In genomic region chr11:114058871-114059277, GRCh38 we compare ENCODE assay signal across 9 cellular contexts. TPM values are rescaled to one million over a fixed set of nuclear protein-coding genes. Genes with fewer than 3 reads are reported as not detected.
DNase-seq lines count a peak whose midpoint lies in the region; ATAC-seq, FAIRE-seq and TF ChIP-seq lines count a peak whose summit lies in the region.
"Had no signal": no experiment of that assay in that cellular context is flagged by ENCODE, and none has a peak within 500 bp of the region (broad histone marks: within the 10 kb centered on the region; RNA-seq: fewer than 3 reads in every experiment).

No MANE protein-coding gene starts in this region.

- TF ChIP-seq RAD21 in liver (IDR thresholded peaks at IDR 0.05) (no peak), HepG2 (CRISPR knock-in tag; IDR thresholded peaks at IDR 0.05) (no peak)

- no peak for TF ChIP-seq POLR2A in HepG2 (IDR thresholded peaks at IDR 0.05; ENCODE audit: insufficient read depth in 1 of 2, low read depth in 2 of 2, low read length in 2 of 2)
- no peak for TF ChIP-seq POLR2A in GM18505 (IDR thresholded peaks at IDR 0.05; ENCODE audit: borderline replicate concordance, extremely low read depth, insufficient read depth, insufficient read length)

- WGBS in liver = 1% methylated on average over 25 of the region's 25 CpGs
- 42% methylated on average over 25 of the region's 25 CpGs for WGBS in HepG2 (ENCODE audit: low lambda C conversion rate)
- 0 to 2% methylated on average over 25 of the region's 25 CpGs for WGBS in aorta, 2 donors

- 0 out of 2 replicates have a peak, but pooled peaks cover 4% of the 10 kb centered on the region for H4K20me1 ChIP-seq in HepG2 (ENCODE audit: insufficient read depth, low read length)

- H3K9me3 ChIP-seq in liver (ENCODE audit: control insufficient read depth in 4 of 4, low read length in 3 of 4) = no peaks in the 10 kb centered on the region
- H3K9me3 ChIP-seq in HepG2 (ENCODE audit: low read length) = no peaks in the 10 kb centered on the region
- no peaks in the 10 kb centered on the region for H3K9me3 ChIP-seq in effector memory CD4-positive, alpha-beta T cell (ENCODE audit: control insufficient read depth, low read length)
- H3K9me3 ChIP-seq in naive thymus-derived CD4-positive, alpha-beta T cell (ENCODE audit: control insufficient read depth in 2 of 3, low read length in 3 of 3) = no peaks in the 10 kb centered on the region
- no peaks in the 10 kb centered on the region for H3K9me3 ChIP-seq in aorta (ENCODE audit: control insufficient read depth, low read length)

- no peak for FAIRE-seq in HepG2 (lab: Jason Lieb, UNC)
- FAIRE-seq: islet of Langerhans had no signal

- no peak overlapping the region for H3K4me2 ChIP-seq in HepG2 (ENCODE audit: low read depth, low read length)

- H3K27me3 Mint-ChIP-seq in naive thymus-derived CD4-positive, alpha-beta T cell = peaks cover 18 to 81% (median 24%) of the 10 kb centered on the region in 5 donors

- H3K27me3 ChIP-seq in liver (ENCODE audit: control insufficient read depth in 4 of 4, insufficient read depth in 4 of 4, low read length in 3 of 4) (no peaks in the 10 kb centered on the region), HepG2 (ENCODE audit: control insufficient read depth in 1 of 2, insufficient read depth in 2 of 2, low read length in 2 of 2) (peaks cover 9 to 66% of the 10 kb centered on the region in 2 experiments), aorta (ENCODE audit: control insufficient read depth in 1 of 2, insufficient read depth in 2 of 2, low read length in 1 of 2) (no peaks in the 10 kb centered on the region)
- H3K27me3 ChIP-seq in effector memory CD4-positive, alpha-beta T cell (replicated peaks; ENCODE audit: control insufficient read depth, insufficient read depth, low read length, poor library complexity, severe bottlenecking) = no peaks in the 10 kb centered on the region
- no peaks in the 10 kb centered on the region for H3K27me3 ChIP-seq in naive thymus-derived CD4-positive, alpha-beta T cell (ENCODE audit: control insufficient read depth in 2 of 2, insufficient read depth in 2 of 2, low read length in 2 of 2)

- H3K4me3 Mint-ChIP-seq in naive thymus-derived CD4-positive, alpha-beta T cell = peak overlapping the region; percentile 83 to 95 (median 89)

- no peak for DNase-seq in HepG2 (ENCODE audit: low spot score)
- DNase-seq in effector memory CD4-positive, alpha-beta T cell = no peak
- DNase-seq in naive thymus-derived CD4-positive, alpha-beta T cell = peak in 1 of 9 donors; percentile 11
- peak in 1 of 2 donors; percentile 69 for DNase-seq in aorta
- DNase-seq in epidermal melanocyte (ENCODE audit: insufficient read length, low spot score) = no peak
- no peak for DNase-seq in dedifferentiated amniotic fluid mesenchymal stem cell (ENCODE audit: extremely low spot score)

- H3K4me1 Mint-ChIP-seq in naive thymus-derived CD4-positive, alpha-beta T cell = peaks cover 0 to 10% (median 7%) of the 10 kb centered on the region in 7 donors

- no peaks in the 10 kb centered on the region for H3K79me2 ChIP-seq in HepG2 (ENCODE audit: insufficient read depth, low read length)

- no TSS peak for BruUV-seq in HepG2 (replicated peaks; lab: Mats Ljungman, UMichigan)

- CTCF ChIA-PET in HepG2 (lab: Yijun Ruan, JAX; ENCODE audit: low intra/inter-chr PET ratio, low total read pairs) = no interaction called here
- CTCF ChIA-PET in naive thymus-derived CD4-positive, alpha-beta T cell (lab: Charles Lee) = interaction anchor here (2.1 kb wide), 1 partner anchor 122 kb away, joined by 7 read pairs; no protein-coding TSS in a partner anchor

- H3K9ac ChIP-seq in liver (ENCODE audit: low read depth in 1 of 2, low read length in 2 of 2) (peak overlapping the region; percentile 4 to 84), HepG2 (ENCODE audit: insufficient read depth, low read depth, low read length) (no peak overlapping the region)

- peak overlapping the region; percentile 45 to 73 (median 64) for H3K4me3 ChIP-seq in liver (ENCODE audit: low read depth in 1 of 3, low read length in 3 of 3)
- H3K4me3 ChIP-seq in HepG2 (replicated peaks in 1 of 3; ENCODE audit: insufficient read depth in 1 of 3, low read depth in 2 of 3, low read length in 3 of 3) = no peak overlapping the region
- peak overlapping the region; percentile 60 for H3K4me3 ChIP-seq in effector memory CD4-positive, alpha-beta T cell (ENCODE audit: insufficient read depth, low read depth, low read length, poor library complexity, severe bottlenecking)
- H3K4me3 ChIP-seq in naive thymus-derived CD4-positive, alpha-beta T cell (ENCODE audit: low read length) = peak overlapping the region; percentile 62
- peak overlapping the region; percentile 28 to 65 for H3K4me3 ChIP-seq in aorta (ENCODE audit: low read length in 2 of 2)

- H2AFZ ChIP-seq in HepG2 (ENCODE audit: low read length) = no peak overlapping the region

- H3K4me1 ChIP-seq in liver (ENCODE audit: control insufficient read depth in 4 of 4, insufficient read depth in 4 of 4, low read length in 3 of 4) (peaks cover 9 to 31% (median 17%) of the 10 kb centered on the region in 4 donors), HepG2 (ENCODE audit: insufficient read depth, low read length) (no peaks in the 10 kb centered on the region), aorta (ENCODE audit: control insufficient read depth in 1 of 2, insufficient read depth in 2 of 2, low read length in 2 of 2) (peaks cover 0 to 5% of the 10 kb centered on the region in 2 donors)
- peaks cover 18% of the 10 kb centered on the region for H3K4me1 ChIP-seq in effector memory CD4-positive, alpha-beta T cell (ENCODE audit: control insufficient read depth, insufficient read depth, low read length, poor library complexity, severe bottlenecking)
- peaks cover 0 to 10% of the 10 kb centered on the region in 2 donors for H3K4me1 ChIP-seq in naive thymus-derived CD4-positive, alpha-beta T cell (ENCODE audit: control insufficient read depth in 2 of 2, insufficient read depth in 2 of 2, low read length in 2 of 2)

- intact Hi-C loops in HepG2 (cut with micrococcal nuclease; ENCODE audit: unreplicated experiment) = no loop called here
- intact Hi-C loops in naive thymus-derived CD4-positive, alpha-beta T cell (cut with micrococcal nuclease) = loop anchor here (1.0 to 10.0 kb wide), 12 partner anchors 23 to 380 kb away; partner anchors contain the start of genes C11orf71 (in 1 of the 2), RBM7 (in 1 of the 2) and REXO2 (in 1 of the 2)
- intact Hi-C loops in aorta (cut with DNase I) = loop anchor here (1.0 to 2.0 kb wide), 4 partner anchors 20 to 202 kb away; no protein-coding TSS in a partner anchor

- in situ Hi-C loops in HepG2 (cut with HindIII; ENCODE audit: extremely low pct_ligation_motif_present, low pct_unique_long_range_greater_than_20kb) = no loop called here

- peaks cover 2 to 7% (median 3%) of the 10 kb centered on the region in 4 donors for H3K36me3 ChIP-seq in liver (ENCODE audit: control insufficient read depth in 4 of 4, insufficient read depth in 3 of 4, low read depth in 1 of 4, low read length in 3 of 4)
- H3K36me3 ChIP-seq in HepG2 (replicated peaks in 1 of 2; ENCODE audit: control insufficient read depth in 1 of 2, insufficient read depth in 2 of 2, low read length in 2 of 2) = no peaks in the 10 kb centered on the region
- H3K36me3 ChIP-seq in effector memory CD4-positive, alpha-beta T cell (ENCODE audit: control insufficient read depth, insufficient read depth, low read length) = no peaks in the 10 kb centered on the region
- no peaks in the 10 kb centered on the region for H3K36me3 ChIP-seq in naive thymus-derived CD4-positive, alpha-beta T cell (ENCODE audit: control insufficient read depth in 2 of 3, insufficient read depth in 3 of 3, low read length in 3 of 3)
- H3K36me3 ChIP-seq in aorta (ENCODE audit: control insufficient read depth in 1 of 2, insufficient read depth in 2 of 2, low read length in 1 of 2) = peaks cover 0 to 3% of the 10 kb centered on the region in 2 donors

- peaks cover 0 to 1% (median 0%) of the 10 kb centered on the region in 5 donors for H3K36me3 Mint-ChIP-seq in naive thymus-derived CD4-positive, alpha-beta T cell

- no peak for ATAC-seq in HepG2
- no peak for ATAC-seq in naive thymus-derived CD4-positive, alpha-beta T cell
- peak; percentile 19 for ATAC-seq in aorta (ENCODE audit: low FRiP score)
- ATAC-seq in GM18505 (IDR thresholded peaks at IDR 0.05; ENCODE audit: unreplicated experiment) = no peak

- POLR2A ChIA-PET in HepG2 (lab: Yijun Ruan, JAX) = no interaction called here
- POLR2A ChIA-PET in naive thymus-derived CD4-positive, alpha-beta T cell (lab: Charles Lee) = interaction anchor here (1.0 to 3.5 kb wide), 5 partner anchors 15 to 124 kb away, joined by 3 to 18 read pairs (median 3); no protein-coding TSS in a partner anchor

- no peak for TF ChIP-seq EP300 in HepG2 (IDR thresholded peaks at IDR 0.05; ENCODE audit: low read depth in 2 of 2, low read length in 2 of 2)
- no peak for TF ChIP-seq EP300 in HepG2 (CRISPR knock-in tag; IDR thresholded peaks at IDR 0.05; ENCODE audit: borderline replicate concordance)

- peak overlapping the region; percentile 81 to 84 for H3K27ac ChIP-seq in liver (ENCODE audit: low read depth in 1 of 2, low read length in 2 of 2)
- no peak overlapping the region for H3K27ac ChIP-seq in HepG2 (ENCODE audit: extremely low read length, insufficient read depth, low read length)
- H3K27ac ChIP-seq in effector memory CD4-positive, alpha-beta T cell (ENCODE audit: insufficient read depth, low read length, poor library complexity, severe bottlenecking) = peak overlapping the region; percentile 45
- H3K27ac ChIP-seq in naive thymus-derived CD4-positive, alpha-beta T cell (ENCODE audit: low read depth, low read length) = peak overlapping the region; percentile 8
- H3K27ac ChIP-seq in aorta (ENCODE audit: low read depth in 1 of 2, low read length in 2 of 2) = peak overlapping the region; percentile 79 to 91

- no peak for TF ChIP-seq CTCF in liver (IDR thresholded peaks at IDR 0.05; ENCODE audit: low read depth, low read length, missing input control)
- no peak for TF ChIP-seq CTCF in HepG2 (CRISPR knock-in tag; IDR thresholded peaks at IDR 0.05)

- no peaks in the 10 kb centered on the region for H3K9me3 Mint-ChIP-seq in naive thymus-derived CD4-positive, alpha-beta T cell

- peak overlapping the region in 2 of 9 donors; percentile 48 to 55 for H3K27ac Mint-ChIP-seq in naive thymus-derived CD4-positive, alpha-beta T cell

RNA-seq across cellular contexts. Expression of gene ZBTB16, which starts 0.6 kb away (rescaled TPM):
- total RNA-seq in liver (100 to 1,000 TPM in 1 of 2 donors, 1 to 10 TPM in 1; 8.9 to 140 TPM), HepG2 (2016; rRNA removed; fragmentation: Illumina TruSeq; extraction: Trizol) (not detected in 2 replicates), aorta (100 to 1,000 TPM in 1 of 2 donors, 10 to 100 TPM in 1; 54.5 to 283 TPM)
- polyA plus RNA-seq in liver (10 to 100 TPM; 18.7 to 50.4 TPM), HepG2 (2011; rRNA removed) (not detected in 2 replicates), aorta (10 to 100 TPM; 32.9 to 94.5 TPM)
- not detected in 2 replicates for total RNA-seq in HepG2 (2016; cell fraction: cytosol; rRNA removed; fragmentation: Illumina TruSeq; extraction: Trizol; ENCODE audit: low read depth)
- total RNA-seq in HepG2 (2016; cell fraction: insoluble cytoplasmic fraction; rRNA removed; fragmentation: Illumina TruSeq; extraction: Trizol) = not detected in 2 replicates
- total RNA-seq in HepG2 (2016; cell fraction: membrane; rRNA removed; fragmentation: Illumina TruSeq; extraction: Trizol) = not detected in 2 replicates
- not detected in 2 replicates for total RNA-seq in HepG2 (2016; cell fraction: nucleus; rRNA removed; fragmentation: Illumina TruSeq; extraction: Trizol)
- not detected in 2 replicates for polyA plus RNA-seq in HepG2 (2011; cell fraction: cytosol; rRNA removed)
- not detected in 2 replicates for polyA plus RNA-seq in HepG2 (2011; cell fraction: nucleus; rRNA removed)
- not detected in 2 replicates for polyA plus RNA-seq in HepG2 (2012)
- polyA plus RNA-seq in HepG2 (2016; cell fraction: cytosol; fragmentation: Illumina TruSeq; extraction: Trizol; ENCODE audit: low read depth) = not detected in 2 replicates
- not detected in 2 replicates for polyA plus RNA-seq in HepG2 (2016; cell fraction: insoluble cytoplasmic fraction; fragmentation: Illumina TruSeq; extraction: Trizol; ENCODE audit: low read depth)
- not detected in 2 replicates for polyA plus RNA-seq in HepG2 (2016; cell fraction: membrane; fragmentation: Illumina TruSeq; extraction: Trizol; ENCODE audit: low read depth)
- not detected in 2 replicates for polyA plus RNA-seq in HepG2 (2016; cell fraction: nucleus; fragmentation: Illumina TruSeq; extraction: Trizol; ENCODE audit: insufficient read depth, low read depth)
- polyA minus RNA-seq in HepG2 (2011; rRNA and poly(A)+ RNA removed; ENCODE audit: low replicate concordance) = not detected in 2 replicates
- not detected in 2 replicates for polyA minus RNA-seq in HepG2 (2011; cell fraction: cytosol; rRNA and poly(A)+ RNA removed)
- polyA minus RNA-seq in HepG2 (2011; cell fraction: nucleus; rRNA and poly(A)+ RNA removed) = not detected in 2 replicates
- 10 to 100 TPM in 2 of 5 experiments, 1 to 10 TPM in 3; 3.0 to 22.1 (median 7.2) TPM for total RNA-seq in naive thymus-derived CD4-positive, alpha-beta T cell
- 10 to 100 TPM in 1 of 2 donors, 1 to 10 TPM in 1; 3.0 to 15.4 TPM for polyA plus RNA-seq in naive thymus-derived CD4-positive, alpha-beta T cell

Comparison
In these comparisons a context has a peak if more than half of its experiments do, and no peak if none do; other contexts are left out.
1. H3K4me3 ChIP-seq: peak in liver (3 of 3), effector memory CD4-positive, alpha-beta T cell (single experiment), naive thymus-derived CD4-positive, alpha-beta T cell (single experiment) and aorta (2 of 2); none in HepG2 (0 of 3).